ENCODE assay signal across 10 cellular contexts in the genomic region with DNA sequence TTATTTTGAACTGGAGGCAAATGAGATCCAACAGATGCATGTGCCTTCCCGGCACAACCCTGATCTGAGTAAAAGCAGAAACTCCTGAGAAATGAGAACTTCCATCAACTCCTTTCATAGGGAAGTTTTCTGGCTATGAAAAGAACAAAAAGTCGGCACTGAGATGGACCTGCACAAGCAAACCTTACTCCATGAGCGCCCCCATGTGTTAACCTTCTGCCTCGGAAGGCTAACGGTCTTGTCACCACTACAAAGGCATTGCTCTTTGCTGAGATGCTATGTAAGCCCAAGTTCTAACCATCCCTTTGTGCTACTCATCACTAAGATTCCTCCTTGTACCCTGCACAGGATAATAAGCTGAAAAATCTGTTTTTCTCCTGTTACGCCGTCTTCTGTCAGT. TPM values are rescaled to one million over a fixed set of nuclear protein-coding genes. Genes with fewer than 3 reads are reported as not detected.
DNase-seq lines count a peak whose midpoint lies in the region; ATAC-seq and TF ChIP-seq lines count a peak whose summit lies in the region.
"Had no signal": no experiment of that assay in that cellular context is flagged by ENCODE, and none has a peak within 500 bp of the region (broad histone marks: within the 10 kb centered on the region; RNA-seq: fewer than 3 reads in every experiment).

No MANE protein-coding gene starts in this region.

- CTCF ChIA-PET in PC-9 (lab: Charles Lee) = no interaction called here
- CTCF ChIA-PET in CD8-positive, alpha-beta T cell (lab: Charles Lee) = no interaction called here

- H3K9me2 ChIP-seq in GM23338 (ENCODE audit: insufficient read depth) (no peaks in the 10 kb centered on the region), PC-9 (ENCODE audit: insufficient read depth) (no peaks in the 10 kb centered on the region; the same call in 1 of the 2 replicates)

- H3K9me3 ChIP-seq in PC-9 (ENCODE audit: insufficient read depth, low read depth) = no peaks in the 10 kb centered on the region
- H3K9me3 ChIP-seq in CD8-positive, alpha-beta T cell (ENCODE audit: low read length) = no peaks in the 10 kb centered on the region

- no peaks in the 10 kb centered on the region for H3F3A ChIP-seq in GM23338 (replicated peaks; ENCODE audit: low read depth)
- H3F3A ChIP-seq in PC-9 (ENCODE audit: insufficient read depth, low read depth) = no peaks in the 10 kb centered on the region

- peak; percentile 82 to 91 for TF ChIP-seq CTCF in GM23338 (conservative IDR thresholded peaks at IDR 0.05; ENCODE audit: low read depth in 2 of 2)
- peak; percentile 48; the same call in 1 of the 2 replicates for TF ChIP-seq CTCF in PC-9 (conservative IDR thresholded peaks at IDR 0.05)
- peak; percentile 28 for TF ChIP-seq CTCF in fibroblast of villous mesenchyme (IDR thresholded peaks at IDR 0.05; ENCODE audit: insufficient read depth, low read depth, low read length)
- TF ChIP-seq CTCF in CD8-positive, alpha-beta T cell (IDR thresholded peaks at IDR 0.05) = no peak

- no peaks in the 10 kb centered on the region for H3K36me3 Mint-ChIP-seq in GM23338 (ENCODE audit: low read depth)
- H3K36me3 Mint-ChIP-seq in CD8-positive, alpha-beta T cell = no peaks in the 10 kb centered on the region

- no peaks in the 10 kb centered on the region for H3K27me3 ChIP-seq in GM23338 (ENCODE audit: insufficient read depth)
- H3K27me3 ChIP-seq in PC-9 (ENCODE audit: insufficient read depth, low read depth) = peaks cover 11% of the 10 kb centered on the region; the same call in 1 of the 2 replicates
- no peaks in the 10 kb centered on the region for H3K27me3 ChIP-seq in CD8-positive, alpha-beta T cell (ENCODE audit: insufficient read depth, low read length)

- DNase-seq in COR-L47 (lab: John Stamatoyannopoulos, UW) (peak; percentile 19), GM23338 (ENCODE audit: low spot score) (peak; percentile 91), PC-9 (peak in 1 of 2 experiments; percentile 6), fibroblast of villous mesenchyme (ENCODE audit: low read depth) (peak; percentile 7), GM19240 (ENCODE audit: insufficient read length, low spot score) (no peak), epidermal melanocyte (ENCODE audit: insufficient read length, low spot score) (no peak)
- DNase-seq in CD8-positive, alpha-beta T cell = no peak
- DNase-seq: T-helper 1 cell had no signal

- H3K4me3 ChIP-seq in GM23338 = no peak overlapping the region
- no peak overlapping the region for H3K4me3 ChIP-seq in PC-9
- no peak overlapping the region for H3K4me3 ChIP-seq in fibroblast of villous mesenchyme (ENCODE audit: low read depth, low read length)
- H3K4me3 ChIP-seq in CD8-positive, alpha-beta T cell (ENCODE audit: low read depth, low read length) = no peak overlapping the region

- no peak overlapping the region for H3K4me2 ChIP-seq in GM23338
- no peak overlapping the region for H3K4me2 ChIP-seq in PC-9

- H3K4me1 ChIP-seq in GM23338 (ENCODE audit: insufficient read depth) (no peaks in the 10 kb centered on the region), PC-9 (replicated peaks; ENCODE audit: insufficient read depth) (no peaks in the 10 kb centered on the region)
- H3K4me1 ChIP-seq in CD8-positive, alpha-beta T cell (ENCODE audit: insufficient read depth, low read length) = no peaks in the 10 kb centered on the region

- H3K9me3 Mint-ChIP-seq in GM23338 = no peaks in the 10 kb centered on the region
- no peaks in the 10 kb centered on the region for H3K9me3 Mint-ChIP-seq in CD8-positive, alpha-beta T cell

- H3K27ac ChIP-seq in GM23338 (ENCODE audit: low read depth) = no peak overlapping the region
- H3K27ac ChIP-seq in PC-9 = no peak overlapping the region
- no peak overlapping the region for H3K27ac ChIP-seq in CD8-positive, alpha-beta T cell (ENCODE audit: low read depth, low read length)

- intact Hi-C loops in PC-9 (cut with micrococcal nuclease; ENCODE audit: unreplicated experiment) = no loop called here
- intact Hi-C loops in CD8-positive, alpha-beta T cell (cut with DNase I, micrococcal nuclease) = loop anchor here in 1 of 2 experiments (5.0 kb wide), 1 partner anchor 930 kb away; no protein-coding TSS in a partner anchor

- ATAC-seq in GM23338 (peak; percentile 93), HG02981 (IDR thresholded peaks at IDR 0.05; ENCODE audit: unreplicated experiment) (no peak)
- no peak for ATAC-seq in CD8-positive, alpha-beta T cell

- H3K79me2 ChIP-seq in GM23338 (replicated peaks; ENCODE audit: insufficient read depth) (no peaks in the 10 kb centered on the region), PC-9 (ENCODE audit: low read depth) (no peaks in the 10 kb centered on the region)

- BruUV-seq in PC-9 (replicated peaks; lab: Mats Ljungman, UMichigan) = no TSS peak

- no peak overlapping the region for H2AFZ ChIP-seq in GM23338
- H2AFZ ChIP-seq in PC-9 = no peak overlapping the region

- H3K36me3 ChIP-seq in GM23338 (ENCODE audit: insufficient read depth) (no peaks in the 10 kb centered on the region), PC-9 (ENCODE audit: low read depth) (no peaks in the 10 kb centered on the region)
- no peaks in the 10 kb centered on the region for H3K36me3 ChIP-seq in CD8-positive, alpha-beta T cell (ENCODE audit: insufficient read depth, low read length)

- H4K20me1 ChIP-seq in GM23338 (replicated peaks; ENCODE audit: insufficient read depth) (no peaks in the 10 kb centered on the region), PC-9 (ENCODE audit: insufficient read depth) (no peaks in the 10 kb centered on the region)

- H3K4me1 Mint-ChIP-seq in GM23338 = no peaks in the 10 kb centered on the region
- H3K4me1 Mint-ChIP-seq in CD8-positive, alpha-beta T cell (ENCODE audit: low read depth) = no peaks in the 10 kb centered on the region

- POLR2A ChIA-PET in PC-9 (lab: Charles Lee; ENCODE audit: unreplicated experiment) = no interaction called here
- POLR2A ChIA-PET in CD8-positive, alpha-beta T cell (lab: Charles Lee) = no interaction called here

- peaks cover 8% of the 10 kb centered on the region for H3K27me3 Mint-ChIP-seq in GM23338 (ENCODE audit: insufficient read depth, low read depth, poor library complexity)
- peaks cover 13% of the 10 kb centered on the region for H3K27me3 Mint-ChIP-seq in CD8-positive, alpha-beta T cell (ENCODE audit: low read depth)

- no peak overlapping the region for H3K27ac Mint-ChIP-seq in GM23338
- no peak overlapping the region for H3K27ac Mint-ChIP-seq in CD8-positive, alpha-beta T cell

- H3K4me3 Mint-ChIP-seq in GM23338 = no peak overlapping the region
- no peak overlapping the region for H3K4me3 Mint-ChIP-seq in CD8-positive, alpha-beta T cell

RNA-seq across cellular contexts. Expression of gene SULT1C3, which starts 57.3 kb away (rescaled TPM):
- not detected in 2 replicates for total RNA-seq in GM23338 (2014; rRNA removed; shearing (Covaris generic))
- not detected in 2 replicates for polyA plus RNA-seq in GM23338 (2016; fragmentation: Nextera tagmentation; extraction: Ambion mirVana)
- total RNA-seq in PC-9 (2021) (not detected in 2 replicates), fibroblast of villous mesenchyme (not detected in 2 replicates)
- not detected for total RNA-seq in CD8-positive, alpha-beta T cell
- total RNA-seq: astrocyte had no signal

Comparison
In these comparisons a context has a peak if more than half of its experiments do, and no peak if none do; other contexts are left out.
1. DNase-seq: peak in COR-L47 (single experiment), GM23338 (single experiment) and fibroblast of villous mesenchyme (single experiment); none in GM19240 (single experiment), CD8-positive, alpha-beta T cell (0 of 7) and epidermal melanocyte (single experiment).